27 cellular contexts compared by ENCODE assay signal in genomic region chr15:95485367-95485766, GRCh38.
"Had no signal": no experiment of that assay in that cellular context is flagged by ENCODE, and none has a peak within 500 bp of the region (broad histone marks: within the 10 kb centered on the region; RNA-seq: fewer than 3 reads in every experiment).

No MANE protein-coding gene starts in this region.

- H3K4me1 Mint-ChIP-seq: WTC11 had no signal

- H3K4me3 ChIP-seq: MG63, SK-N-MC had no signal

- H3K4me2 ChIP-seq: KMS-11 had no signal

- H3K4me3 Mint-ChIP-seq: activated CD8-positive, alpha-beta T cell treated with anti-CD3 and anti-CD28 coated beads, Interleukin-2, amount 10 ng/mL, durations not matched to agents 7 days and 5 days; WTC11 had no signal

- H3K27me3 ChIP-seq: MG63 had no signal

- H3K9ac ChIP-seq: KMS-11 had no signal

- DNase-seq: activated CD4-positive, alpha-beta T cell treated with anti-CD3 and anti-CD28 coated beads for 48 hours; activated CD4-positive, alpha-beta T cell treated with anti-CD3 and anti-CD28 coated beads, Interleukin-2, amount 50 U/mL, for 4 hours; activated CD4-positive, CD25-positive, alpha-beta regulatory T cell treated with anti-CD3 and anti-CD28 coated beads, Interleukin-2, amount 50 U/mL, for 72 hours; activated CD8-positive, alpha-beta memory T cell treated with anti-CD3 and anti-CD28 coated beads, Interleukin-2, amount 50 U/mL, for 48 hours; activated CD8-positive, alpha-beta T cell treated with anti-CD3 and anti-CD28 coated beads, Interleukin-2, amount 10 ng/mL, durations not matched to agents 7 days and 5 days; activated effector memory CD4-positive, alpha-beta T cell treated with Interleukin-2 at 50 U/mL for 16 hours; activated naive CD4-positive, alpha-beta T cell; activated T-cell treated with anti-CD3 and anti-CD28 coated beads, Interleukin-2, amount 50 U/mL, for 1 hour; cerebellar nuclear complex; MG63; MV-4-11; NCI-H1092 treated with DMSO at 0.1 percent for 48 hours; NCI-H1417 treated with DMSO at 0.1 percent for 48 hours; NCI-H1694; NCI-H2029; NCI-H2107; NCI-H2171 treated with DMSO at 0.1 percent for 48 hours; NCI-H345; NCI-H510A; NCI-H526 treated with DMSO at 0.1 percent for 48 hours; NCI-H82; RPMI8226; T-helper 1 cell had no signal

- H3K36me3 ChIP-seq: MG63 had no signal

- H3K27ac Mint-ChIP-seq: activated CD8-positive, alpha-beta T cell treated with anti-CD3 and anti-CD28 coated beads, Interleukin-2, amount 10 ng/mL, durations not matched to agents 7 days and 5 days; activated naive CD4-positive, alpha-beta T cell treated with anti-CD3 and anti-CD28 coated beads, Interleukin-2, amount 50 U/mL, for 72 hours; WTC11 had no signal

- H3K27ac ChIP-seq: KMS-11, SK-N-MC had no signal
